Comparison of ENCODE assay signal across 8 cellular contexts in genomic region chr1:112618114-112618720, GRCh38. TPM values are rescaled to one million over a fixed set of nuclear protein-coding genes. Genes with fewer than 3 reads are reported as not detected.
DNase-seq lines count a peak whose midpoint lies in the region; ATAC-seq and TF ChIP-seq lines count a peak whose summit lies in the region.

No MANE protein-coding gene starts in this region.

- peak overlapping the region; percentile 95 for H3K4me3 Mint-ChIP-seq in activated naive CD4-positive, alpha-beta T cell treated with anti-CD3 and anti-CD28 coated beads, Interleukin-2, amount 10 ng/mL, durations not matched to agents 7 days and 5 days
- peak overlapping the region; percentile 91 to 99 for H3K4me3 Mint-ChIP-seq in stimulated activated naive B cell treated with anti-CD40 and anti-IgM and Interleukin-4, amounts not matched to agents 10 μg/mL and 1 μg/mL and 100 μg/mL, for 72 hours

- H3K9me3 Mint-ChIP-seq in activated naive CD4-positive, alpha-beta T cell treated with anti-CD3 and anti-CD28 coated beads, Interleukin-2, amount 10 ng/mL, durations not matched to agents 7 days and 5 days: no peaks in the 10 kb centered on the region
- H3K9me3 Mint-ChIP-seq in stimulated activated naive B cell treated with anti-CD40 and anti-IgM and Interleukin-4, amounts not matched to agents 10 μg/mL and 1 μg/mL and 100 μg/mL, for 72 hours: no peaks in the 10 kb centered on the region

- H3F3A ChIP-seq in MM.1S (ENCODE audit: insufficient read depth, low read length): peaks cover 29% of the 10 kb centered on the region

- H3K9ac ChIP-seq in MM.1S (ENCODE audit: low read length): peak overlapping the region; percentile 92

- peaks cover 37% of the 10 kb centered on the region for H3K4me1 Mint-ChIP-seq in activated naive CD4-positive, alpha-beta T cell treated with anti-CD3 and anti-CD28 coated beads, Interleukin-2, amount 10 ng/mL, durations not matched to agents 7 days and 5 days
- peaks cover 5 to 25% of the 10 kb centered on the region in 2 donors for H3K4me1 Mint-ChIP-seq in stimulated activated naive B cell treated with anti-CD40 and anti-IgM and Interleukin-4, amounts not matched to agents 10 μg/mL and 1 μg/mL and 100 μg/mL, for 72 hours

- peak overlapping the region; percentile 80 for H2AFZ ChIP-seq in MM.1S (ENCODE audit: low read length)

- H3K27ac ChIP-seq in MM.1S (ENCODE audit: low read length) (peak overlapping the region; percentile 91), adipose tissue (ENCODE audit: low read depth, low read length) (peak overlapping the region; percentile 98)

- H3K9me3 ChIP-seq in MM.1S (replicated peaks; ENCODE audit: insufficient read depth, low read length): no peaks in the 10 kb centered on the region

- peak overlapping the region; percentile 85 for H3K4me3 ChIP-seq in MM.1S (ENCODE audit: low read length)

- H3K9me2 ChIP-seq in MM.1S (replicated peaks; ENCODE audit: insufficient read depth, low read length): no peaks in the 10 kb centered on the region

- no peak for TF ChIP-seq CTCF in MM.1S (IDR thresholded peaks at IDR 0.05; ENCODE audit: low read length)

- no peaks in the 10 kb centered on the region for H3K27me3 Mint-ChIP-seq in activated naive CD4-positive, alpha-beta T cell treated with anti-CD3 and anti-CD28 coated beads, Interleukin-2, amount 10 ng/mL, durations not matched to agents 7 days and 5 days
- no peaks in the 10 kb centered on the region for H3K27me3 Mint-ChIP-seq in stimulated activated naive B cell treated with anti-CD40 and anti-IgM and Interleukin-4, amounts not matched to agents 10 μg/mL and 1 μg/mL and 100 μg/mL, for 72 hours

- CTCF ChIA-PET in activated naive CD4-positive, alpha-beta T cell treated with anti-CD3 and anti-CD28 coated beads, Interleukin-2, amount 10 ng/mL, durations not matched to agents 7 days and 5 days (lab: Charles Lee): interaction anchor here (0.9 to 2.2 kb wide), 6 partner anchors 90 to 320 kb away, joined by 3 to 7 read pairs (median 4); no protein-coding TSS in a partner anchor

- ATAC-seq in stimulated activated naive B cell treated with anti-CD40 and anti-IgM and Interleukin-4, amounts not matched to agents 10 μg/mL and 1 μg/mL and 100 μg/mL, for 72 hours (replicated peaks): peak; percentile 17 to 26
- ATAC-seq in HG03460 (IDR thresholded peaks at IDR 0.05; ENCODE audit: unreplicated experiment): no peak

- H3K4me2 ChIP-seq in MM.1S (ENCODE audit: low read depth, low read length): peak overlapping the region; percentile 56

- H3K36me3 ChIP-seq in MM.1S (replicated peaks; ENCODE audit: insufficient read depth, low read length): no peaks in the 10 kb centered on the region

- H4K20me1 ChIP-seq in MM.1S (ENCODE audit: insufficient read depth, low read length): no peaks in the 10 kb centered on the region

- DNase-seq in activated naive CD4-positive, alpha-beta T cell treated with anti-CD3 and anti-CD28 coated beads, Interleukin-2, amount 10 ng/mL, durations not matched to agents 7 days and 5 days: peak; percentile 27
- no peak for DNase-seq in activated naive CD4-positive, alpha-beta T cell treated with Interleukin-2 at 50 U/mL for 16 hours
- DNase-seq in MM.1S (peak; percentile 16), iPS-NIHi11 (ENCODE audit: low spot score) (peak; percentile 12), SHP77 treated with DMSO at 0.1 percent for 48 hours (lab: John Stamatoyannopoulos, UW) (no peak)
- DNase-seq in stimulated activated naive B cell treated with anti-CD40 and anti-IgM and Interleukin-4, amounts not matched to agents 10 μg/mL and 1 μg/mL and 100 μg/mL, for 72 hours: peak; percentile 4

- H3K27ac Mint-ChIP-seq in activated naive CD4-positive, alpha-beta T cell treated with anti-CD3 and anti-CD28 coated beads, Interleukin-2, amount 10 ng/mL, durations not matched to agents 7 days and 5 days: peak overlapping the region; percentile 100
- peak overlapping the region; percentile 99 for H3K27ac Mint-ChIP-seq in stimulated activated naive B cell treated with anti-CD40 and anti-IgM and Interleukin-4, amounts not matched to agents 10 μg/mL and 1 μg/mL and 100 μg/mL, for 72 hours

- H3K27me3 ChIP-seq in MM.1S (replicated peaks; ENCODE audit: insufficient read depth, low read length): no peaks in the 10 kb centered on the region

- peaks cover 38% of the 10 kb centered on the region for H3K79me2 ChIP-seq in MM.1S (ENCODE audit: low read length)

- WGBS in adipose tissue, 3 donors: 0 to 2% (median 0%) methylated on average over 12 of the region's 12 CpGs

- 0 out of 2 replicates have a peak, but pooled peaks cover 3% of the 10 kb centered on the region for H3K4me1 ChIP-seq in MM.1S (ENCODE audit: low read length)

- H3K36me3 Mint-ChIP-seq in activated naive CD4-positive, alpha-beta T cell treated with anti-CD3 and anti-CD28 coated beads, Interleukin-2, amount 10 ng/mL, durations not matched to agents 7 days and 5 days: peaks cover 28% of the 10 kb centered on the region
- peaks cover 12 to 32% of the 10 kb centered on the region in 2 donors for H3K36me3 Mint-ChIP-seq in stimulated activated naive B cell treated with anti-CD40 and anti-IgM and Interleukin-4, amounts not matched to agents 10 μg/mL and 1 μg/mL and 100 μg/mL, for 72 hours

RNA-seq across cellular contexts. Expression of gene ST7L, which starts 0.7 kb away (rescaled TPM):
- 10 to 100 TPM in 1 of 3 donors, 1 to 10 TPM in 2; 6.6 to 10.6 (median 8.0) TPM for polyA plus RNA-seq in adipose tissue

RNA-seq across cellular contexts. Expression of gene CAPZA1, which starts 1.4 kb away (rescaled TPM):
- 10 to 100 TPM; 20.8 to 75.8 (median 46.8) TPM for polyA plus RNA-seq in adipose tissue

RNA-seq across cellular contexts. Expression of gene MOV10, which starts 56.2 kb away (rescaled TPM):
- 10 to 100 TPM; 18.4 to 38.2 (median 29.3) TPM for polyA plus RNA-seq in adipose tissue

Comparison
In these comparisons a context has a peak if more than half of its experiments do, and no peak if none do; other contexts are left out.
1. DNase-seq: peak in activated naive CD4-positive, alpha-beta T cell treated with anti-CD3 and anti-CD28 coated beads, Interleukin-2, amount 10 ng/mL, durations not matched to agents 7 days and 5 days (single experiment), MM.1S (single experiment), iPS-NIHi11 (single experiment) and stimulated activated naive B cell treated with anti-CD40 and anti-IgM and Interleukin-4, amounts not matched to agents 10 μg/mL and 1 μg/mL and 100 μg/mL, for 72 hours (single experiment); none in activated naive CD4-positive, alpha-beta T cell treated with Interleukin-2 at 50 U/mL for 16 hours (single experiment) and SHP77 treated with DMSO at 0.1 percent for 48 hours (single experiment).